Comparison of ENCODE assay signal across 1 cellular context in genomic region chr16:27822529-27823437, GRCh38.
TF ChIP-seq lines count a peak whose summit lies in the region.

No MANE protein-coding gene starts in this region.

TF ChIP-seq in GM23338, 12 proteins besides CTCF, POLR2A, EP300 and RAD21 (continued from another document):
- no peak for TF ChIP-seq REST (IDR thresholded peaks at IDR 0.05; ENCODE audit: unreplicated experiment)
- no peak for TF ChIP-seq ETS1 (IDR thresholded peaks at IDR 0.05)
- TF ChIP-seq ZNF331 (CRISPR knock-in tag; IDR thresholded peaks at IDR 0.05; ENCODE audit: low read depth), result no peak
